21 cellular contexts compared by ENCODE assay signal in the genomic region with DNA sequence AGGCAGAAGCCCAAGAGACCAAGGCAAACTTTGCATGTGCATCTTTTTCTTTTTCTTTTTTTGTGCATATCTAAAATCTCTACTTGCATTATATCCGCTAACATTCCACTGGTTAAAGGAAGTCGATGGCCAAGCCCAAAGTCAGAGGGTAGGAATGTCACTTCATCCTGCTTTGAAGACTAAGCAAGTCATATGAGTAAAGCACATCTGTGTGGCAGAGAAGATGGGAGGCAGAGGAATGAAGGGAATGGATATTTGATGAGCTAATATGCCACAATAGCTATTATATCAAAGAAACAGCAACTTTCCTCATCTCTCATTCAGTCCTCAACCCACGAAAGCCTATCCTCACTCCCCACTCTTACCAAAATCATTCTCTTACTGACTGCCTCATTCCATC.
"Had no signal": no experiment of that assay in that cellular context is flagged by ENCODE, and none has a peak within 500 bp of the region (broad histone marks: within the 10 kb centered on the region; RNA-seq: fewer than 3 reads in every experiment).

No MANE protein-coding gene starts in this region.

- ATAC-seq: activated CD8-positive, alpha-beta T cell treated with anti-CD3 and anti-CD28 coated beads, Interleukin-2, amount 10 ng/mL, durations not matched to agents 7 days and 5 days; activated naive CD4-positive, alpha-beta T cell treated with anti-CD3 and anti-CD28 coated beads, Interleukin-2, amount 50 U/mL, for 72 hours; gastrocnemius medialis; heart right ventricle; left cardiac atrium; sciatic nerve; stimulated activated naive CD8-positive, alpha-beta T cell treated with anti-CD3 and anti-CD28 coated beads, Interleukin-15, amount 100 ng/mL, for 72 hours; upper lobe of right lung had no signal

- H3K27ac ChIP-seq: gastrocnemius medialis, heart right ventricle, neural progenitor cell, spleen, thoracic aorta, upper lobe of right lung had no signal

- DNase-seq: activated B cell treated with CpG ODN at 0.5 μM for 24 hours; activated CD4-positive, alpha-beta T cell treated with anti-CD3 and anti-CD28 coated beads, Interleukin-2, amount 10 ng/mL, durations not matched to agents 24 days and 14 days; activated CD8-positive, alpha-beta memory T cell treated with anti-CD3 and anti-CD28 coated beads, Interleukin-2, amount 50 U/mL, for 4 hours; activated CD8-positive, alpha-beta T cell treated with anti-CD3 and anti-CD28 coated beads, Interleukin-2, amount 10 ng/mL, durations not matched to agents 7 days and 5 days; activated gamma-delta T cell; activated T-cell treated with anti-CD3 and anti-CD28 coated beads, Interleukin-2, amount 50 U/mL, for 48 hours; cortex of kidney; effector CD8-positive, alpha-beta T cell; gastrocnemius medialis; heart right ventricle; left cardiac atrium; midbrain; naive B cell; spleen; stimulated activated naive CD8-positive, alpha-beta T cell treated with anti-CD3 and anti-CD28 coated beads, Interleukin-15, amount 100 ng/mL, for 72 hours; upper lobe of right lung had no signal

- H3K4me1 ChIP-seq: gastrocnemius medialis, neural progenitor cell, upper lobe of right lung had no signal

- H3K9ac ChIP-seq: neural progenitor cell had no signal

- H2AFZ ChIP-seq: neural progenitor cell had no signal

- H3K4me2 ChIP-seq: neural progenitor cell had no signal

- H3K4me3 ChIP-seq: gastrocnemius medialis, heart right ventricle, lung, neural progenitor cell, spleen, thoracic aorta, upper lobe of right lung had no signal

- H3K27me3 ChIP-seq: upper lobe of right lung had no signal

- H3K36me3 ChIP-seq: gastrocnemius medialis, heart right ventricle, neural progenitor cell, spleen, thoracic aorta, upper lobe of right lung had no signal

- H3K9me3 ChIP-seq: gastrocnemius medialis, upper lobe of right lung had no signal
